In genomic region chr4:140186651-140187315, GRCh38 we compare ENCODE assay signal across 12 cellular contexts. TPM values are rescaled to one million over a fixed set of nuclear protein-coding genes. Genes with fewer than 3 reads are reported as not detected.
A peak's percentile ranks its signal among the peaks of the same experiment; 100 is the strongest.
DNase-seq lines count a peak whose midpoint lies in the region; ATAC-seq, FAIRE-seq and TF ChIP-seq lines count a peak whose summit lies in the region.
"Had no signal": no experiment of that assay in that cellular context is flagged by ENCODE, and none has a peak within 500 bp of the region (broad histone marks: within the 10 kb centered on the region; RNA-seq: fewer than 3 reads in every experiment).

No MANE protein-coding gene starts in this region.

- ATAC-seq in mucosa of descending colon = peak; percentile 99
- ATAC-seq: left lobe of liver, Right ventricle myocardium inferior had no signal

- intact Hi-C loops in mucosa of descending colon (cut with DNase I, micrococcal nuclease) (no loop called here), vagina (cut with DNase I) (no loop called here)

- DNase-seq in AG04450 (ENCODE audit: low read depth, low spot score) = peak; percentile 10
- peak; percentile 20 for DNase-seq in HTR-8/SVneo (ENCODE audit: insufficient read length, low spot score)
- peak; percentile 94 for DNase-seq in bronchial epithelial cell (ENCODE audit: low read depth)
- peak; percentile 62 to 73 (median 64) for DNase-seq in mucosa of descending colon
- no peak for DNase-seq in NCI-H748 (lab: John Stamatoyannopoulos, UW; ENCODE audit: unreplicated experiment)
- no peak for DNase-seq in hippocampal formation (lab: John Stamatoyannopoulos, UW)
- DNase-seq in vagina (ENCODE audit: extremely low spot score in 2 of 2) = no peak
- no peak for DNase-seq in NCI-H526 treated with DMSO at 0.1 percent for 48 hours (lab: John Stamatoyannopoulos, UW)

- CTCF ChIA-PET in AG04450 (lab: Charles Lee) = no interaction called here

- POLR2A ChIA-PET in AG04450 (lab: Yijun Ruan, JAX) = interaction anchor here (0.6 kb wide), 1 partner anchor 18 kb away, joined by 3 read pairs; no protein-coding TSS in a partner anchor

- H3K27ac ChIP-seq in AG04450 (ENCODE audit: low read depth, low read length) (no peak overlapping the region), vagina (no peak overlapping the region)
- H3K27ac ChIP-seq: BLaER1 treated with 17β-estradiol and CSF1 and Interleukin-3, amounts not matched to agents 10 nM and 100 nM; thoracic aorta had no signal

- H3K36me3 ChIP-seq in bronchial epithelial cell (ENCODE audit: control insufficient read depth, insufficient read depth, low read length) (no peaks in the 10 kb centered on the region), mucosa of descending colon (ENCODE audit: low read depth) (no peaks in the 10 kb centered on the region), vagina (no peaks in the 10 kb centered on the region)
- H3K36me3 ChIP-seq: BLaER1 treated with 17β-estradiol and CSF1 and Interleukin-3, amounts not matched to agents 10 nM and 100 nM; thoracic aorta had no signal

- no peak for TF ChIP-seq CTCF in AG04450 (IDR thresholded peaks at IDR 0.05; ENCODE audit: low read depth, low read length)
- no peak for TF ChIP-seq CTCF in bronchial epithelial cell (IDR thresholded peaks at IDR 0.05; ENCODE audit: insufficient read depth, low read length, severe bottlenecking)
- TF ChIP-seq CTCF in mucosa of descending colon (IDR thresholded peaks at IDR 0.05) = no peak
- no peak for TF ChIP-seq CTCF in vagina (IDR thresholded peaks at IDR 0.05)

- H3K9me3 ChIP-seq in AG04450 (ENCODE audit: control insufficient read depth, insufficient read depth, low read length) (no peaks in the 10 kb centered on the region), mucosa of descending colon (no peaks in the 10 kb centered on the region), vagina (no peaks in the 10 kb centered on the region)
- H3K9me3 ChIP-seq: BLaER1 treated with 17β-estradiol and CSF1 and Interleukin-3, amounts not matched to agents 10 nM and 100 nM; thoracic aorta had no signal

- no peak for TF ChIP-seq POLR2A in vagina (IDR thresholded peaks at IDR 0.05)

- H3K27me3 ChIP-seq in AG04450 (ENCODE audit: control insufficient read depth, insufficient read depth, low read length) (no peaks in the 10 kb centered on the region), bronchial epithelial cell (ENCODE audit: control insufficient read depth, insufficient read depth, low read length) (no peaks in the 10 kb centered on the region), vagina (no peaks in the 10 kb centered on the region)
- H3K27me3 ChIP-seq: BLaER1 treated with 17β-estradiol and CSF1 and Interleukin-3, amounts not matched to agents 10 nM and 100 nM had no signal

- H3K4me1 ChIP-seq in mucosa of descending colon (ENCODE audit: low read depth) (peaks cover 7% of the 10 kb centered on the region), vagina (peaks cover 24% of the 10 kb centered on the region)
- H3K4me1 ChIP-seq: BLaER1 treated with 17β-estradiol and CSF1 and Interleukin-3, amounts not matched to agents 10 nM and 100 nM had no signal

- peak; percentile 66 for FAIRE-seq in HTR-8/SVneo (lab: Jason Lieb, UNC)
- FAIRE-seq in bronchial epithelial cell (lab: Jason Lieb, UNC) = peak; percentile 70

- H3K4me3 ChIP-seq in AG04450 (ENCODE audit: low read depth, low read length) (no peak overlapping the region), bronchial epithelial cell (ENCODE audit: low read depth, low read length) (no peak overlapping the region), mucosa of descending colon (no peak overlapping the region), vagina (no peak overlapping the region)
- H3K4me3 ChIP-seq: BLaER1 treated with 17β-estradiol and CSF1 and Interleukin-3, amounts not matched to agents 10 nM and 100 nM; thoracic aorta had no signal

RNA-seq across cellular contexts. Expression of gene MAML3, which starts 32.8 kb away (rescaled TPM):
- 3.5 and 4.1 TPM in 2 replicates for polyA plus RNA-seq in AG04450 (2011; rRNA removed)
- 6.4 and 7.6 TPM in 2 replicates for polyA minus RNA-seq in AG04450 (2011; rRNA and poly(A)+ RNA removed)
- total RNA-seq in bronchial epithelial cell (0.79 and 3.3 TPM in 2 replicates), mucosa of descending colon (10 to 100 TPM; 10.4 to 23.5 (median 14.8) TPM), vagina (16.2 TPM)

Comparison
In these comparisons a context has a peak if more than half of its experiments do, and no peak if none do; other contexts are left out.
1. DNase-seq: peak in AG04450 (single experiment), HTR-8/SVneo (single experiment), bronchial epithelial cell (single experiment) and mucosa of descending colon (3 of 3); none in NCI-H748 (single experiment), hippocampal formation (0 of 2), vagina (0 of 2) and NCI-H526 treated with DMSO at 0.1 percent for 48 hours (single experiment).